In genomic region chr5:74866653-74867162, GRCh38 we compare ENCODE assay signal across 8 cellular contexts. TPM values are rescaled to one million over a fixed set of nuclear protein-coding genes. Genes with fewer than 3 reads are reported as not detected.
DNase-seq lines count a peak whose midpoint lies in the region; ATAC-seq, FAIRE-seq and TF ChIP-seq lines count a peak whose summit lies in the region.

No MANE protein-coding gene starts in this region.

- peak overlapping the region; percentile 82 to 95 (median 90) for H3K4me3 Mint-ChIP-seq in CD4-positive, CD25-positive, alpha-beta regulatory T cell
- peak overlapping the region; percentile 87 for H3K4me3 Mint-ChIP-seq in astrocyte (ENCODE audit: unreplicated experiment)

- no peaks in the 10 kb centered on the region for H4K20me1 ChIP-seq in astrocyte (ENCODE audit: insufficient read depth, low read length)

- peaks cover 16% of the 10 kb centered on the region for H3K4me1 ChIP-seq in CD4-positive, CD25-positive, alpha-beta regulatory T cell (ENCODE audit: control insufficient read depth, insufficient read depth, low read length, poor library complexity, severe bottlenecking)
- H3K4me1 ChIP-seq in astrocyte (ENCODE audit: insufficient read depth, low read length) (peaks cover 4% of the 10 kb centered on the region), stomach (peaks cover 6 to 16% (median 14%) of the 10 kb centered on the region in 4 donors)

- H3K79me2 ChIP-seq in astrocyte (ENCODE audit: insufficient read depth, low read length): no peaks in the 10 kb centered on the region

- FAIRE-seq in astrocyte (lab: Jason Lieb, UNC): no peak

- peak overlapping the region; percentile 97 for H3K4me2 ChIP-seq in astrocyte (ENCODE audit: low read length)

- H3K36me3 ChIP-seq in CD4-positive, CD25-positive, alpha-beta regulatory T cell (ENCODE audit: control insufficient read depth, insufficient read depth, low read length): no peaks in the 10 kb centered on the region
- H3K36me3 ChIP-seq in astrocyte (ENCODE audit: insufficient read depth, low read length) (no peaks in the 10 kb centered on the region), kidney epithelial cell (ENCODE audit: control insufficient read depth, insufficient read depth, low read length) (no peaks in the 10 kb centered on the region), stomach (no peaks in the 10 kb centered on the region)

- H3K9me3 ChIP-seq in CD4-positive, CD25-positive, alpha-beta regulatory T cell (ENCODE audit: control insufficient read depth in 2 of 2, low read length in 2 of 2): no peaks in the 10 kb centered on the region
- no peaks in the 10 kb centered on the region for H3K9me3 ChIP-seq in astrocyte (ENCODE audit: insufficient read depth, low read depth, low read length)
- no peaks in the 10 kb centered on the region for H3K9me3 ChIP-seq in stomach

- no peaks in the 10 kb centered on the region for H3K9me3 Mint-ChIP-seq in CD4-positive, CD25-positive, alpha-beta regulatory T cell
- no peaks in the 10 kb centered on the region for H3K9me3 Mint-ChIP-seq in astrocyte (ENCODE audit: unreplicated experiment)

- TF ChIP-seq CTCF in astrocyte (IDR thresholded peaks at IDR 0.05; ENCODE audit: insufficient read depth, low read depth, low read length) (no peak), kidney epithelial cell (IDR thresholded peaks at IDR 0.05; ENCODE audit: insufficient read depth, low read length, poor library complexity, severe bottlenecking) (no peak), stomach (IDR thresholded peaks at IDR 0.05) (no peak)

- DNase-seq in CD4-positive, CD25-positive, alpha-beta regulatory T cell: no peak
- DNase-seq in astrocyte (ENCODE audit: low read depth) (no peak), kidney epithelial cell (ENCODE audit: low read depth) (no peak), stomach (no peak), NCI-H187 treated with DMSO at 0.1 percent for 48 hours (lab: John Stamatoyannopoulos, UW) (no peak)
- DNase-seq in stimulated activated CD4-positive, alpha-beta T cell treated with anti-CD3 and anti-CD28 coated beads, Interleukin-4, amount 100 ng/mL, for 24 hours: no peak

- H3K27me3 ChIP-seq in CD4-positive, CD25-positive, alpha-beta regulatory T cell (ENCODE audit: control insufficient read depth, insufficient read depth, low read length): peaks cover 2% of the 10 kb centered on the region
- H3K27me3 ChIP-seq in astrocyte (ENCODE audit: insufficient read depth, low read length) (no peaks in the 10 kb centered on the region), kidney epithelial cell (ENCODE audit: control insufficient read depth, insufficient read depth, low read length) (peaks cover 2% of the 10 kb centered on the region), stomach (peaks cover 0 to 29% (median 17%) of the 10 kb centered on the region in 3 donors)

- TF ChIP-seq POLR2A in stomach (IDR thresholded peaks at IDR 0.05): no peak

- ATAC-seq in CD4-positive, CD25-positive, alpha-beta regulatory T cell (ENCODE audit: low read depth in 2 of 2): peak; percentile 8 to 16
- ATAC-seq in HG02852 (IDR thresholded peaks at IDR 0.05; ENCODE audit: unreplicated experiment) (peak; percentile 14), HG02973 (IDR thresholded peaks at IDR 0.05; ENCODE audit: unreplicated experiment) (no peak)

- no peak for TF ChIP-seq EP300 in stomach (IDR thresholded peaks at IDR 0.05)

- H3K4me3 ChIP-seq in CD4-positive, CD25-positive, alpha-beta regulatory T cell (ENCODE audit: low read depth, low read length): peak overlapping the region; percentile 55
- peak overlapping the region; percentile 83 for H3K4me3 ChIP-seq in astrocyte (ENCODE audit: insufficient read depth, low read depth, low read length)
- peak overlapping the region; percentile 63 for H3K4me3 ChIP-seq in kidney epithelial cell (ENCODE audit: low read depth, low read length)
- H3K4me3 ChIP-seq in stomach: peak overlapping the region; percentile 65 to 73 (median 69)

- H3K27ac ChIP-seq in CD4-positive, CD25-positive, alpha-beta regulatory T cell (ENCODE audit: insufficient read depth, low read length, poor library complexity, severe bottlenecking): no peak overlapping the region
- H3K27ac ChIP-seq in astrocyte (ENCODE audit: low read depth, low read length) (no peak overlapping the region), stomach (peak overlapping the region in 2 of 5 donors; percentile 56 to 80)

- H2AFZ ChIP-seq in astrocyte (ENCODE audit: low read depth, low read length): peak overlapping the region; percentile 96

- no peaks in the 10 kb centered on the region for H3K36me3 Mint-ChIP-seq in CD4-positive, CD25-positive, alpha-beta regulatory T cell
- H3K36me3 Mint-ChIP-seq in astrocyte (ENCODE audit: low read depth, unreplicated experiment): no peaks in the 10 kb centered on the region

- intact Hi-C loops in stomach (cut with DNase I; ENCODE audit: low total_unique reads): no loop called here

- 27 to 30% (median 29%) methylated on average over 29 of the region's 29 CpGs for WGBS in stomach, 5 donors

- peaks cover 43% of the 10 kb centered on the region for H3K27me3 Mint-ChIP-seq in CD4-positive, CD25-positive, alpha-beta regulatory T cell
- no peaks in the 10 kb centered on the region for H3K27me3 Mint-ChIP-seq in astrocyte (ENCODE audit: low read depth, unreplicated experiment)

- peak overlapping the region; percentile 84 for H3K9ac ChIP-seq in astrocyte (ENCODE audit: low read length)

- peaks cover 22 to 43% (median 32%) of the 10 kb centered on the region in 4 donors for H3K4me1 Mint-ChIP-seq in CD4-positive, CD25-positive, alpha-beta regulatory T cell
- H3K4me1 Mint-ChIP-seq in astrocyte (ENCODE audit: low read depth, unreplicated experiment): peaks cover 6% of the 10 kb centered on the region

- peak overlapping the region; percentile 85 to 99 (median 90) for H3K27ac Mint-ChIP-seq in CD4-positive, CD25-positive, alpha-beta regulatory T cell
- H3K27ac Mint-ChIP-seq in astrocyte (ENCODE audit: unreplicated experiment): no peak overlapping the region

RNA-seq across cellular contexts. Expression of gene FAM169A, which starts 0.5 kb away (rescaled TPM):
- total RNA-seq in CD4-positive, CD25-positive, alpha-beta regulatory T cell: 7.4 TPM
- polyA plus RNA-seq in CD4-positive, CD25-positive, alpha-beta regulatory T cell: 1 to 10 TPM; 2.5 to 6.3 (median 4.5) TPM
- total RNA-seq in astrocyte: 9.1 and 11.9 TPM in 2 replicates
- total RNA-seq in kidney epithelial cell: 16.3 and 18.8 TPM in 2 replicates
- 10 to 100 TPM in 1 of 5 donors, 1 to 10 TPM in 2, under 1 TPM in 1, not detected in 1; under 0.01 to 11.2 (median 2.8) TPM for total RNA-seq in stomach
- polyA plus RNA-seq in stomach: under 1 TPM; 0.25 to 0.35 (median 0.31) TPM
